Comparison of ENCODE assay signal across 16 cellular contexts in genomic region chr14:100056431-100056830, GRCh38.
"Had no signal": no experiment of that assay in that cellular context is flagged by ENCODE, and none has a peak within 500 bp of the region (broad histone marks: within the 10 kb centered on the region; RNA-seq: fewer than 3 reads in every experiment).

No MANE protein-coding gene starts in this region.

- H3K27ac ChIP-seq: body of pancreas, ovary, sigmoid colon, SJSA1, spleen, testis, upper lobe of left lung had no signal

- DNase-seq: activated naive CD4-positive, alpha-beta T cell treated with Interleukin-2 at 50 U/mL for 16 hours; amygdala; body of pancreas; cerebellar nuclear complex; effector memory CD4-positive, alpha-beta T cell; head of caudate nucleus; ovary; sigmoid colon; spleen; stomach; SW 1271; testis; upper lobe of left lung had no signal

- H3K9me3 Mint-ChIP-seq: activated T-helper 1 cell treated with anti-CD3 and anti-CD28 coated beads, Interleukin-12 subunit alpha, Interleukin-12 subunit beta, Interleukin-2, Interleukin-4 antibody, amounts not matched to agents 30 ng/mL and 10 ng/mL and 1 ng/mL, durations not matched to agents 14 hours and 24 hours and 36 hours; T-helper 2 cell treated with Interferon-gamma antibody and Interleukin-4, amounts not matched to agents 5 μg/mL and 100 μg/mL, for 36 hours had no signal

- H3K4me1 ChIP-seq: body of pancreas, SJSA1, testis had no signal

- ATAC-seq: body of pancreas had no signal

- H3K4me3 ChIP-seq: body of pancreas, ovary, sigmoid colon, SJSA1, spleen, stomach, testis, upper lobe of left lung had no signal

- H3K9me3 ChIP-seq: body of pancreas, ovary, sigmoid colon, SJSA1, spleen, stomach, testis, upper lobe of left lung had no signal

- H3K27me3 ChIP-seq: body of pancreas, ovary, sigmoid colon, SJSA1, spleen, stomach, testis, upper lobe of left lung had no signal

- H3K36me3 ChIP-seq: ovary, sigmoid colon, SJSA1, spleen, stomach, upper lobe of left lung had no signal
